ENCODE assay signal across 8 cellular contexts in genomic region chr2:241559489-241560180, GRCh38. TPM values are rescaled to one million over a fixed set of nuclear protein-coding genes. Genes with fewer than 3 reads are reported as not detected.
DNase-seq lines count a peak whose midpoint lies in the region; ATAC-seq, FAIRE-seq and TF ChIP-seq lines count a peak whose summit lies in the region.

No MANE protein-coding gene starts in this region.

- peak overlapping the region; percentile 33 for H3K27ac ChIP-seq in astrocyte (ENCODE audit: low read depth, low read length)
- peak overlapping the region; percentile 78 for H3K27ac ChIP-seq in trophoblast cell (ENCODE audit: low read depth, low read length)

- H3K27me3 Mint-ChIP-seq in astrocyte (ENCODE audit: low read depth, unreplicated experiment), result peaks cover 3% of the 10 kb centered on the region

- no peaks in the 10 kb centered on the region for H3K27me3 ChIP-seq in astrocyte (ENCODE audit: insufficient read depth, low read length)
- H3K27me3 ChIP-seq in trophoblast cell (ENCODE audit: insufficient read depth, low read length), result no peaks in the 10 kb centered on the region

- ATAC-seq in HG02588 (IDR thresholded peaks at IDR 0.05; ENCODE audit: unreplicated experiment), result no peak

- peak overlapping the region; percentile 72 for H3K14ac ChIP-seq in trophoblast cell (ENCODE audit: low read length)

- peak overlapping the region; percentile 91 for H2AK5ac ChIP-seq in trophoblast cell (ENCODE audit: low read length)

- H3K4ac ChIP-seq in trophoblast cell (ENCODE audit: low read depth, low read length), result peak overlapping the region; percentile 84

- H3K4me3 ChIP-seq in AG10803 (ENCODE audit: low read length) (peak overlapping the region; percentile 63), astrocyte (ENCODE audit: insufficient read depth, low read depth, low read length) (peak overlapping the region; percentile 73), trophoblast cell (ENCODE audit: low read depth, low read length) (peak overlapping the region; percentile 95)

- H2BK12ac ChIP-seq in trophoblast cell (ENCODE audit: low read length), result peak overlapping the region; percentile 1

- H3K9ac ChIP-seq in astrocyte (ENCODE audit: low read length) (peak overlapping the region; percentile 80), trophoblast cell (ENCODE audit: low read length) (peak overlapping the region; percentile 95)

- H3K4me1 ChIP-seq in astrocyte (ENCODE audit: insufficient read depth, low read length) (peaks cover 25% of the 10 kb centered on the region), trophoblast cell (ENCODE audit: control insufficient read depth in 1 of 2, insufficient read depth in 2 of 2, low read length in 2 of 2) (peaks cover 45 to 52% of the 10 kb centered on the region in 2 experiments)

- no CpG with 5 or more reads among the region's 52 CpGs for WGBS in trophoblast cell (ENCODE audit: extremely low coverage, insufficient coverage, insufficient read length)

- H3K79me2 ChIP-seq in astrocyte (ENCODE audit: insufficient read depth, low read length) (peaks cover 38% of the 10 kb centered on the region), trophoblast cell (ENCODE audit: control insufficient read depth, insufficient read depth, low read length, poor library complexity) (peaks cover 25% of the 10 kb centered on the region)

- peak overlapping the region; percentile 50 for H2BK5ac ChIP-seq in trophoblast cell (ENCODE audit: low read depth, low read length, poor library complexity)

- H2BK120ac ChIP-seq in trophoblast cell (ENCODE audit: insufficient read depth, low read length, poor library complexity), result peak overlapping the region; percentile 18

- FAIRE-seq in astrocyte (lab: Jason Lieb, UNC), result no peak

- H4K20me1 ChIP-seq in astrocyte (ENCODE audit: insufficient read depth, low read length), result peaks cover 47% of the 10 kb centered on the region

- TF ChIP-seq CTCF in AG10803 (conservative IDR thresholded peaks at IDR 0.05; ENCODE audit: low read length) (no peak), astrocyte (IDR thresholded peaks at IDR 0.05; ENCODE audit: insufficient read depth, low read depth, low read length) (no peak)

- H4K91ac ChIP-seq in trophoblast cell (ENCODE audit: low read depth, low read length), result peak overlapping the region; percentile 95

- H3K9me3 ChIP-seq in astrocyte (ENCODE audit: insufficient read depth, low read depth, low read length), result no peaks in the 10 kb centered on the region
- H3K9me3 ChIP-seq in trophoblast cell (ENCODE audit: insufficient read depth, low read depth, low read length), result peaks cover 4% of the 10 kb centered on the region

- H2AFZ ChIP-seq in astrocyte (ENCODE audit: low read depth, low read length) (peak overlapping the region; percentile 56), trophoblast cell (ENCODE audit: insufficient read depth, low read length, poor library complexity) (peak overlapping the region; percentile 24)

- H4K12ac ChIP-seq in trophoblast cell (ENCODE audit: low read depth, low read length), result peak overlapping the region; percentile 12

- peak overlapping the region; percentile 90 for H3K4me3 Mint-ChIP-seq in astrocyte (ENCODE audit: unreplicated experiment)

- H3K36me3 ChIP-seq in astrocyte (ENCODE audit: insufficient read depth, low read length) (no peaks in the 10 kb centered on the region), trophoblast cell (ENCODE audit: control insufficient read depth in 1 of 2, insufficient read depth in 2 of 2, low read length in 2 of 2) (peaks cover 18 to 23% of the 10 kb centered on the region in 2 experiments)

- H4K8ac ChIP-seq in trophoblast cell (ENCODE audit: low read depth, low read length), result peak overlapping the region; percentile 83

- peak overlapping the region; percentile 91 for H3K4me2 ChIP-seq in astrocyte (ENCODE audit: low read length)
- peak overlapping the region; percentile 58 for H3K4me2 ChIP-seq in trophoblast cell (ENCODE audit: low read length)

- no peak overlapping the region for H3K23ac ChIP-seq in trophoblast cell (ENCODE audit: low read length)

- peak overlapping the region; percentile 83 for H3K18ac ChIP-seq in trophoblast cell (ENCODE audit: low read length)

- DNase-seq in AG10803 (ENCODE audit: low read depth) (peak; percentile 42), HT-29 (ENCODE audit: low spot score) (peak; percentile 65), astrocyte (ENCODE audit: low read depth) (peak; percentile 39), hepatic stellate cell (ENCODE audit: low spot score) (peak; percentile 62), trophoblast cell (peak; percentile 47 to 71), NOMO-1 treated with dmso at 0.1 percent for 144 hours (lab: John Stamatoyannopoulos, UW; ENCODE audit: unreplicated experiment) (no peak)
- DNase-seq in stimulated activated CD4-positive, alpha-beta T cell treated with anti-CD3 and anti-CD28 coated beads, Interleukin-12 subunit alpha, Interleukin-12 subunit beta, amount 100 ng/mL, for 4 hours, result no peak

- H3K9me3 Mint-ChIP-seq in astrocyte (ENCODE audit: unreplicated experiment), result peaks cover 1% of the 10 kb centered on the region

- H3K4me1 Mint-ChIP-seq in astrocyte (ENCODE audit: low read depth, unreplicated experiment), result peaks cover 12% of the 10 kb centered on the region

- peak overlapping the region; percentile 69 for H3K27ac Mint-ChIP-seq in astrocyte (ENCODE audit: unreplicated experiment)

- H3K79me1 ChIP-seq in trophoblast cell (ENCODE audit: low read length), result peaks cover 29% of the 10 kb centered on the region

- H3K36me3 Mint-ChIP-seq in astrocyte (ENCODE audit: low read depth, unreplicated experiment), result no peaks in the 10 kb centered on the region

RNA-seq across cellular contexts. Expression of gene BOK, which starts 1.1 kb away (rescaled TPM):
- 50.4 and 54.8 TPM in 2 replicates for total RNA-seq in HT-29 (2014; rRNA removed; shearing (Covaris generic))
- 64.2 and 64.9 TPM in 2 replicates for total RNA-seq in astrocyte
- 46.7 and 48.1 TPM in 2 replicates for polyA plus RNA-seq in trophoblast cell (2013)

RNA-seq across cellular contexts. Expression of gene STK25, which starts 51.3 kb away (rescaled TPM):
- total RNA-seq in HT-29 (2014; rRNA removed; shearing (Covaris generic)), result 291 and 314 TPM in 2 replicates
- total RNA-seq in astrocyte, result 185 and 211 TPM in 2 replicates
- polyA plus RNA-seq in trophoblast cell (2013), result 96.3 and 98.3 TPM in 2 replicates

Comparison
In these comparisons a context has a peak if more than half of its experiments do, and no peak if none do; other contexts are left out.
1. DNase-seq: peak in AG10803 (single experiment), HT-29 (single experiment), astrocyte (single experiment), hepatic stellate cell (single experiment) and trophoblast cell (2 of 2); none in NOMO-1 treated with dmso at 0.1 percent for 144 hours (single experiment) and stimulated activated CD4-positive, alpha-beta T cell treated with anti-CD3 and anti-CD28 coated beads, Interleukin-12 subunit alpha, Interleukin-12 subunit beta, amount 100 ng/mL, for 4 hours (single experiment).
2. Peak in every context shown above with its lines, with median percentiles within 50 percentile points of each other: H3K4me3 ChIP-seq.